ENCODE assay signal across 20 cellular contexts in the genomic region with DNA sequence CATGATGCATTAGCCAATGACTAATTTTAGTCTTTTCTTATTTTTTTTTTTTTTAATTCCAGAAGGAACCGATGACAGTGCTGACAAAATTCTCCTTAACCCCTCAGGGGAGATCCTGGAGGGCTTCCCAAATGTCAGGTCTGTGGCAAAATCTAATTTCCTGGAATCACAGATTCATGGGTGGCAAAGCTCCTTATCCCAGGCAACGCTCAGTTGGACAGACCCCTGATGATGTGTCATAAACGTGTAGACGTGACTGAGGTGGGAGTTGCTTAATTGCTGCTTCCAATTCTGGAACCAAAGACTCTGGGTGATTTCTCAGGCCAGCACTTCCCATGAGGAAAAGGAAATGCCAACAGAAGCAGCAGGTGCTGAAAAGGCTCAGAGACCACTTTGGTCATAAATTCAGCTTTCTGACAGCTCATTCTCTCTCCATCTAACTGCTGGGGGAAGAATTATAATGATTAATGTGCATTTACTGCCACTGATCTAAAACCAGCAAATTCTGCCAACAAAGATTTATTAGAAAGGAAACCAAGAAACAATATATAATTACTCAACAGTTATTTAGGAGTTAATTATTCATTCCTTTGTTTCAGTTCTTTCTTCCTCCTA.
DNase-seq lines count a peak whose midpoint lies in the region; ATAC-seq and TF ChIP-seq lines count a peak whose summit lies in the region.
"Had no signal": no experiment of that assay in that cellular context is flagged by ENCODE, and none has a peak within 500 bp of the region (broad histone marks: within the 10 kb centered on the region; RNA-seq: fewer than 3 reads in every experiment).

No MANE protein-coding gene starts in this region.

- no peak for TF ChIP-seq CTCF in Caco-2 (IDR thresholded peaks at IDR 0.05; ENCODE audit: insufficient read depth in 1 of 2, low read depth in 1 of 2, low read length in 1 of 2, severe bottlenecking in 1 of 2, unreplicated experiment in 1 of 2)
- TF ChIP-seq CTCF in mammary epithelial cell (conservative IDR thresholded peaks at IDR 0.05 in 1 of 2, IDR thresholded peaks at IDR 0.05 in 1 of 2; ENCODE audit: extremely low read depth in 1 of 2, insufficient read depth in 1 of 2, low read depth in 1 of 2, low read length in 2 of 2): no peak

- no peak overlapping the region for H3K4me2 ChIP-seq in GM23248 (ENCODE audit: unreplicated experiment)
- no peak overlapping the region for H3K4me2 ChIP-seq in mammary epithelial cell (ENCODE audit: insufficient read depth, low read depth, low read length)

- H3K36me3 Mint-ChIP-seq in Caco-2 (ENCODE audit: insufficient read depth, unreplicated experiment): peaks cover 6% of the 10 kb centered on the region

- in situ Hi-C loops in GM23248 (cut with MboI) (no loop called here), mammary epithelial cell (cut with MboI; ENCODE audit: low sequenced_read_pairs in 2 of 2) (loop anchor here (10.0 to 25.0 kb wide), 2 partner anchors 84 to 171 kb away; no protein-coding TSS in a partner anchor)

- no peaks in the 10 kb centered on the region for H4K20me1 ChIP-seq in GM23248 (ENCODE audit: insufficient read depth)
- no peaks in the 10 kb centered on the region for H4K20me1 ChIP-seq in mammary epithelial cell (ENCODE audit: insufficient read depth, low read length)

- H3K4me1 Mint-ChIP-seq in Caco-2 (ENCODE audit: low read depth, unreplicated experiment): no peaks in the 10 kb centered on the region

- 21 to 27% methylated on average over 4 of the region's 4 CpGs for WGBS in GM23248 (ENCODE audit: low coverage in 1 of 2, low lambda C conversion rate in 2 of 2, missing lambda C conversion rate in 2 of 2), 2 experiments
- 84% methylated on average over 4 of the region's 4 CpGs for WGBS in mammary epithelial cell (ENCODE audit: low coverage, missing lambda C conversion rate)

- H3K27me3 ChIP-seq in Caco-2 (replicated peaks; ENCODE audit: control insufficient read depth, insufficient read depth, low read length) (no peaks in the 10 kb centered on the region), GM23248 (replicated peaks; ENCODE audit: insufficient read depth) (no peaks in the 10 kb centered on the region), mammary epithelial cell (ENCODE audit: insufficient read depth, low read length) (no peaks in the 10 kb centered on the region)
- H3K27me3 ChIP-seq: foreskin keratinocyte, pancreas, tibial artery had no signal

- no peaks in the 10 kb centered on the region for H3K4me1 ChIP-seq in Caco-2
- H3K4me1 ChIP-seq in GM23248 (ENCODE audit: insufficient read depth): peaks cover 5% of the 10 kb centered on the region; the same call in 1 of the 2 replicates
- H3K4me1 ChIP-seq in mammary epithelial cell (ENCODE audit: insufficient read depth, low read length): no peaks in the 10 kb centered on the region
- H3K4me1 ChIP-seq: foreskin keratinocyte, pancreas, tibial artery had no signal

- H3K9me3 ChIP-seq in Caco-2: no peaks in the 10 kb centered on the region
- H3K9me3 ChIP-seq in GM23248 (ENCODE audit: low read depth): no peaks in the 10 kb centered on the region
- H3K9me3 ChIP-seq in mammary epithelial cell (replicated peaks; ENCODE audit: insufficient read depth, low read length): no peaks in the 10 kb centered on the region
- H3K9me3 ChIP-seq: pancreas, tibial artery had no signal

- H3K9ac ChIP-seq in GM23248 (no peak overlapping the region), mammary epithelial cell (ENCODE audit: insufficient read depth, low read length) (no peak overlapping the region)

- BruUV-seq in Caco-2 (replicated peaks; lab: Mats Ljungman, UMichigan) (TSS peak; percentile 35), mammary epithelial cell (replicated peaks; lab: Mats Ljungman, UMichigan) (TSS peak; percentile 22)

- H3K27ac ChIP-seq in GM23248: no peak overlapping the region
- no peak overlapping the region for H3K27ac ChIP-seq in mammary epithelial cell (ENCODE audit: insufficient read depth, low read depth, low read length)
- H3K27ac ChIP-seq: epithelial cell of prostate, foreskin keratinocyte, pancreas, RWPE1, tibial artery had no signal

- POLR2A ChIA-PET in Caco-2 (lab: Charles Lee): no interaction called here

- H3K27ac Mint-ChIP-seq in Caco-2 (ENCODE audit: unreplicated experiment): no peak overlapping the region
- H3K27ac Mint-ChIP-seq: naive thymus-derived CD8-positive, alpha-beta T cell had no signal

- no peaks in the 10 kb centered on the region for H3K9me2 ChIP-seq in GM23248 (ENCODE audit: insufficient read depth)

- H3K27me3 Mint-ChIP-seq in Caco-2 (ENCODE audit: insufficient read depth, unreplicated experiment): no peaks in the 10 kb centered on the region
- H3K27me3 Mint-ChIP-seq: naive thymus-derived CD8-positive, alpha-beta T cell had no signal

- H3K79me2 ChIP-seq in GM23248 (ENCODE audit: insufficient read depth) (peaks cover 98% of the 10 kb centered on the region), mammary epithelial cell (ENCODE audit: insufficient read depth, low read length) (peaks cover 91% of the 10 kb centered on the region)

- dilution Hi-C loops in mammary epithelial cell (cut with HindIII; ENCODE audit: low sequenced_read_pairs): no loop called here

- H2AFZ ChIP-seq in GM23248: no peak overlapping the region
- no peak overlapping the region for H2AFZ ChIP-seq in mammary epithelial cell (ENCODE audit: low read depth, low read length)

- H3K36me3 ChIP-seq in Caco-2 (ENCODE audit: control insufficient read depth, insufficient read depth, low read length) (no peaks in the 10 kb centered on the region; the same call in 1 of the 2 replicates), GM23248 (ENCODE audit: low read depth) (peaks cover 9% of the 10 kb centered on the region; the same call in 1 of the 2 replicates), mammary epithelial cell (ENCODE audit: insufficient read depth, low read length) (peaks cover 7% of the 10 kb centered on the region)
- H3K36me3 ChIP-seq: pancreas, tibial artery had no signal

- no peaks in the 10 kb centered on the region for H3K9me3 Mint-ChIP-seq in Caco-2 (ENCODE audit: unreplicated experiment)
- H3K9me3 Mint-ChIP-seq: naive thymus-derived CD8-positive, alpha-beta T cell had no signal

- intact Hi-C loops in Caco-2 (cut with micrococcal nuclease; ENCODE audit: unreplicated experiment) (no loop called here), mammary epithelial cell (cut with micrococcal nuclease) (no loop called here)

- CTCF ChIA-PET in Caco-2 (lab: Charles Lee): interaction anchor here (0.5 kb wide), 1 partner anchor 13 kb away, joined by 7 read pairs; no protein-coding TSS in a partner anchor
- CTCF ChIA-PET in mammary epithelial cell (lab: Charles Lee; ENCODE audit: low non-redundant PET): no interaction called here

- 0 out of 2 replicates have a peak, but pooled peaks cover 5% of the 10 kb centered on the region for H3F3A ChIP-seq in GM23248 (ENCODE audit: insufficient read depth)

- no peak for ATAC-seq in GM19035 (IDR thresholded peaks at IDR 0.05; ENCODE audit: unreplicated experiment)
- ATAC-seq in HG02840 (IDR thresholded peaks at IDR 0.05; ENCODE audit: low FRiP score, unreplicated experiment): no peak
- ATAC-seq: foreskin keratinocyte; naive thymus-derived CD8-positive, alpha-beta T cell; pancreas had no signal

- H3K4me3 ChIP-seq in Caco-2 (ENCODE audit: low read depth, low read length) (no peak overlapping the region), GM23248 (no peak overlapping the region), mammary epithelial cell (replicated peaks in 1 of 3; ENCODE audit: insufficient read depth in 1 of 3, low read depth in 2 of 3, low read length in 3 of 3) (no peak overlapping the region)
- H3K4me3 ChIP-seq: pancreas, tibial artery had no signal

- no peak for DNase-seq in Caco-2
- peak; percentile 18 for DNase-seq in GM23248
- peak; percentile 5 for DNase-seq in NCI-H446 treated with DMSO at 0.1 percent for 48 hours (lab: John Stamatoyannopoulos, UW)
- no peak for DNase-seq in mammary epithelial cell
- no peak for DNase-seq in GDM1 (lab: John Stamatoyannopoulos, UW)
- DNase-seq: activated CD4-positive, alpha-beta T cell treated with anti-CD3 and anti-CD28 coated beads for 4 hours; activated effector memory CD4-positive, alpha-beta T cell treated with Interleukin-2 at 50 U/mL for 16 hours; AML-193; foreskin keratinocyte; hippocampal formation; naive thymus-derived CD8-positive, alpha-beta T cell; NCI-H526 treated with DMSO at 0.1 percent for 48 hours; pancreas; stimulated activated CD4-positive, alpha-beta T cell treated with anti-CD3 and anti-CD28 coated beads, Interleukin-1b, Interleukin-23, amount 100 ng/mL, for 48 hours; stimulated activated naive CD4-positive, alpha-beta T cell; tibial artery had no signal

- H3K4me3 Mint-ChIP-seq in Caco-2 (ENCODE audit: unreplicated experiment): no peak overlapping the region
- H3K4me3 Mint-ChIP-seq: naive thymus-derived CD8-positive, alpha-beta T cell had no signal

Comparison
In these comparisons a context has a peak if more than half of its experiments do, and no peak if none do; other contexts are left out.
1. DNase-seq: peak in GM23248 (single experiment) and NCI-H446 treated with DMSO at 0.1 percent for 48 hours (single experiment); none in Caco-2 (0 of 2), mammary epithelial cell (single experiment) and GDM1 (single experiment).